Comparison of ENCODE assay signal across 15 cellular contexts in the genomic region with DNA sequence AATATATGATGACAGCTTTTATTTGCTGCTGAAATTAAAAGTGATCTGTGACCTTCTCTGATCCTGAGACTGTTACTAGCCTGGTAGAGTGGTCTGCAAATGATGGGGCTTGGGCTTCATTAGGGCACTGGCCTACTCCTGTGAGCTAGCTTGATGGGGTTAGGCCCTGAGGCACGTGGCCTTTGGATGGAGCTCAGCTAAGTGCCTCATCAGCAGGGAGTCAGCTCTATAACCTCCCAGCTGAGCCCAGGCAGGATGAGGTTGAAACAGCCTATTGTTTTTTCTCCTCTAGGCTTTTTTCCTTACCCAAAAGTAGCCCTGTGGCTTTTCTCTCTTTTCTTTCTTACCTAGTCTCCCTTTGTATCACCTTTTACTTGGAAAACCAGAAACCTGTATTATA.
A peak's percentile ranks its signal among the peaks of the same experiment; 100 is the strongest.
DNase-seq lines count a peak whose midpoint lies in the region; ATAC-seq and TF ChIP-seq lines count a peak whose summit lies in the region.
"Had no signal": no experiment of that assay in that cellular context is flagged by ENCODE, and none has a peak within 500 bp of the region (broad histone marks: within the 10 kb centered on the region; RNA-seq: fewer than 3 reads in every experiment).

No MANE protein-coding gene starts in this region.

- H2BK120ac ChIP-seq in mesendoderm (ENCODE audit: low read depth, low read length) = no peak overlapping the region

- H3K27ac ChIP-seq in mesendoderm (ENCODE audit: low read depth, low read length) (no peak overlapping the region), tibial nerve (no peak overlapping the region)

- H3K4me3 Mint-ChIP-seq in WTC11 = no peak overlapping the region
- no peak overlapping the region for H3K4me3 Mint-ChIP-seq in activated naive CD4-positive, alpha-beta T cell treated with anti-CD3 and anti-CD28 coated beads for 36 hours
- H3K4me3 Mint-ChIP-seq: B cell; CD14-positive monocyte; CD8-positive, alpha-beta memory T cell; HFFc6 had no signal

- H3K4me3 ChIP-seq in mesendoderm (ENCODE audit: low read length) = no peak overlapping the region
- H3K4me3 ChIP-seq in tibial nerve = no peak overlapping the region

- H3K36me3 Mint-ChIP-seq in WTC11 = no peaks in the 10 kb centered on the region
- no peaks in the 10 kb centered on the region for H3K36me3 Mint-ChIP-seq in activated naive CD4-positive, alpha-beta T cell treated with anti-CD3 and anti-CD28 coated beads for 36 hours (ENCODE audit: low read depth)
- H3K36me3 Mint-ChIP-seq: CD14-positive monocyte; CD8-positive, alpha-beta memory T cell had no signal

- POLR2A ChIA-PET in WTC11 (lab: Charles Lee) = no interaction called here

- H3K36me3 ChIP-seq in mesendoderm (ENCODE audit: control insufficient read depth, insufficient read depth, low read length) (no peaks in the 10 kb centered on the region), tibial nerve (no peaks in the 10 kb centered on the region)

- H2BK5ac ChIP-seq in mesendoderm (ENCODE audit: low read length) = no peak overlapping the region

- no peak overlapping the region for H3K27ac Mint-ChIP-seq in WTC11
- H3K27ac Mint-ChIP-seq in activated naive CD4-positive, alpha-beta T cell treated with anti-CD3 and anti-CD28 coated beads for 36 hours = no peak overlapping the region
- H3K27ac Mint-ChIP-seq: B cell; CD14-positive monocyte; CD8-positive, alpha-beta memory T cell; HFFc6 had no signal

- H3K23ac ChIP-seq in mesendoderm (ENCODE audit: low read length) = no peak overlapping the region

- H3K9me3 ChIP-seq in tibial nerve = no peaks in the 10 kb centered on the region
- H3K9me3 ChIP-seq: Caco-2 had no signal

- H3K27me3 ChIP-seq in mesendoderm (ENCODE audit: insufficient read depth, low read length, poor library complexity) = no peaks in the 10 kb centered on the region
- H3K27me3 ChIP-seq in tibial nerve = no peaks in the 10 kb centered on the region

- H3K27me3 Mint-ChIP-seq in WTC11 (ENCODE audit: low read depth) = no peaks in the 10 kb centered on the region
- no peaks in the 10 kb centered on the region for H3K27me3 Mint-ChIP-seq in activated naive CD4-positive, alpha-beta T cell treated with anti-CD3 and anti-CD28 coated beads for 36 hours (ENCODE audit: low read depth)
- H3K27me3 Mint-ChIP-seq: B cell had no signal

- no peak overlapping the region for H3K4ac ChIP-seq in mesendoderm (ENCODE audit: low read depth, low read length)

- TF ChIP-seq POLR2A in tibial nerve (IDR thresholded peaks at IDR 0.05) = no peak

- H3K4me1 Mint-ChIP-seq in WTC11 = peaks cover 15% of the 10 kb centered on the region
- H3K4me1 Mint-ChIP-seq in activated naive CD4-positive, alpha-beta T cell treated with anti-CD3 and anti-CD28 coated beads for 36 hours (ENCODE audit: low read depth) = no peaks in the 10 kb centered on the region
- H3K4me1 Mint-ChIP-seq: CD8-positive, alpha-beta memory T cell had no signal

- no peak overlapping the region for H4K8ac ChIP-seq in mesendoderm (ENCODE audit: low read depth, low read length)

- H3K9ac ChIP-seq in mesendoderm (ENCODE audit: low read length) = no peak overlapping the region

- H2AK5ac ChIP-seq in mesendoderm (ENCODE audit: low read length) = no peak overlapping the region

- no peak overlapping the region for H3K4me2 ChIP-seq in mesendoderm (ENCODE audit: low read length)

- no peaks in the 10 kb centered on the region for H3K9me3 Mint-ChIP-seq in WTC11
- H3K9me3 Mint-ChIP-seq in activated naive CD4-positive, alpha-beta T cell treated with anti-CD3 and anti-CD28 coated beads for 36 hours = no peaks in the 10 kb centered on the region
- H3K9me3 Mint-ChIP-seq: CD14-positive monocyte; CD8-positive, alpha-beta memory T cell; HFFc6 had no signal

- CTCF ChIA-PET in WTC11 (lab: Charles Lee) = no interaction called here
- CTCF ChIA-PET in activated naive CD4-positive, alpha-beta T cell treated with anti-CD3 and anti-CD28 coated beads for 36 hours (lab: Charles Lee) = interaction anchor here (0.7 kb wide), 1 partner anchor 60 kb away, joined by 5 read pairs; no protein-coding TSS in a partner anchor

- TF ChIP-seq CTCF in WTC11 (IDR thresholded peaks at IDR 0.05) (no peak), tibial nerve (IDR thresholded peaks at IDR 0.05) (no peak)

- H3K79me2 ChIP-seq in mesendoderm (ENCODE audit: control insufficient read depth, insufficient read depth, low read length) = no peaks in the 10 kb centered on the region

- H3K56ac ChIP-seq in mesendoderm (ENCODE audit: low read length) = no peak overlapping the region

- no peak overlapping the region for H4K5ac ChIP-seq in mesendoderm (ENCODE audit: low read length)

- intact Hi-C loops in activated naive CD4-positive, alpha-beta T cell treated with anti-CD3 and anti-CD28 coated beads for 36 hours (cut with micrococcal nuclease) = no loop called here

- H3K79me1 ChIP-seq in mesendoderm (ENCODE audit: low read length) = no peaks in the 10 kb centered on the region

- no peak overlapping the region for H3K18ac ChIP-seq in mesendoderm (ENCODE audit: low read length)

- no peak overlapping the region for H2BK15ac ChIP-seq in mesendoderm (replicated peaks; ENCODE audit: low read depth)

- DNase-seq in ELF-1 (ENCODE audit: low read depth, low spot score) = peak; percentile 45
- peak; percentile 5 for DNase-seq in NCI-H69 (lab: John Stamatoyannopoulos, UW)
- no peak for DNase-seq in WTC11 (ENCODE audit: low spot score)
- DNase-seq in mesendoderm = peak; percentile 13
- DNase-seq in activated naive CD4-positive, alpha-beta T cell treated with anti-CD3 and anti-CD28 coated beads for 36 hours = no peak
- DNase-seq in tibial nerve (ENCODE audit: low spot score in 2 of 2) = no peak
- DNase-seq: Caco-2; CD8-positive, alpha-beta memory T cell; DND-41; HCEC 1CT; HFFc6 had no signal

- TF ChIP-seq EP300 in tibial nerve (IDR thresholded peaks at IDR 0.05) = no peak

- no peaks in the 10 kb centered on the region for H3K4me1 ChIP-seq in mesendoderm (ENCODE audit: control insufficient read depth, low read depth, low read length)
- H3K4me1 ChIP-seq in tibial nerve = no peaks in the 10 kb centered on the region
- H3K4me1 ChIP-seq: Caco-2 had no signal

- ATAC-seq in WTC11 (peak; percentile 55), GM21786 (IDR thresholded peaks at IDR 0.05; ENCODE audit: unreplicated experiment) (no peak), HG03108 (IDR thresholded peaks at IDR 0.05; ENCODE audit: unreplicated experiment) (no peak)

- WGBS in mesendoderm (ENCODE audit: extremely low coverage, insufficient coverage, low lambda C conversion rate) = no CpG with 5 or more reads among the region's 1 CpG
- 21 to 43% methylated on average over 1 of the region's 1 CpG for WGBS in tibial nerve, 2 donors

TF ChIP-seq in WTC11, 78 proteins besides CTCF, POLR2A, EP300 and RAD21 (continues in another document):
- TF ChIP-seq TP53 (CRISPR knock-in tag; IDR thresholded peaks at IDR 0.05) (no peak), MXD4 (CRISPR knock-in tag; IDR thresholded peaks at IDR 0.05; ENCODE audit: borderline replicate concordance) (no peak), GTF2I (CRISPR knock-in tag; conservative IDR thresholded peaks at IDR 0.05) (no peak), ZNF121 (CRISPR knock-in tag; IDR thresholded peaks at IDR 0.05) (no peak), CBFB (CRISPR knock-in tag; IDR thresholded peaks at IDR 0.05; ENCODE audit: low read depth) (no peak), MAX (CRISPR knock-in tag; IDR thresholded peaks at IDR 0.05) (no peak), NFYB (CRISPR knock-in tag; conservative IDR thresholded peaks at IDR 0.05; ENCODE audit: low read depth) (no peak), NR1H2 (CRISPR knock-in tag; IDR thresholded peaks at IDR 0.05) (no peak), MYBL2 (CRISPR knock-in tag; IDR thresholded peaks at IDR 0.05) (no peak), NR3C1 (CRISPR knock-in tag; conservative IDR thresholded peaks at IDR 0.05; ENCODE audit: low read depth) (no peak), ZSCAN18 (CRISPR knock-in tag; IDR thresholded peaks at IDR 0.05) (no peak), ZNF671 (CRISPR knock-in tag; IDR thresholded peaks at IDR 0.05) (no peak)
- TF ChIP-seq, protein P1, sequence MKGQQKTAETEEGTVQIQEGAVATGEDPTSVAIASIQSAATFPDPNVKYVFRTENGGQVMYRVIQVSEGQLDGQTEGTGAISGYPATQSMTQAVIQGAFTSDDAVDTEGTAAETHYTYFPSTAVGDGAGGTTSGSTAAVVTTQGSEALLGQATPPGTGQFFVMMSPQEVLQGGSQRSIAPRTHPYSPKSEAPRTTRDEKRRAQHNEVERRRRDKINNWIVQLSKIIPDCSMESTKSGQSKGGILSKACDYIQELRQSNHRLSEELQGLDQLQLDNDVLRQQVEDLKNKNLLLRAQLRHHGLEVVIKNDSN (CRISPR knock-in tag; IDR thresholded peaks at IDR 0.05) = no peak
- TF ChIP-seq, protein P2, sequence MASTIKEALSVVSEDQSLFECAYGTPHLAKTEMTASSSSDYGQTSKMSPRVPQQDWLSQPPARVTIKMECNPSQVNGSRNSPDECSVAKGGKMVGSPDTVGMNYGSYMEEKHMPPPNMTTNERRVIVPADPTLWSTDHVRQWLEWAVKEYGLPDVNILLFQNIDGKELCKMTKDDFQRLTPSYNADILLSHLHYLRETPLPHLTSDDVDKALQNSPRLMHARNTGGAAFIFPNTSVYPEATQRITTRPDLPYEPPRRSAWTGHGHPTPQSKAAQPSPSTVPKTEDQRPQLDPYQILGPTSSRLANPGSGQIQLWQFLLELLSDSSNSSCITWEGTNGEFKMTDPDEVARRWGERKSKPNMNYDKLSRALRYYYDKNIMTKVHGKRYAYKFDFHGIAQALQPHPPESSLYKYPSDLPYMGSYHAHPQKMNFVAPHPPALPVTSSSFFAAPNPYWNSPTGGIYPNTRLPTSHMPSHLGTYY (CRISPR knock-in tag; IDR thresholded peaks at IDR 0.05) = no peak

Comparison
In these comparisons a context has a peak if more than half of its experiments do, and no peak if none do; other contexts are left out.
1. DNase-seq: peak in ELF-1 (single experiment), NCI-H69 (single experiment) and mesendoderm (single experiment); none in WTC11 (single experiment), activated naive CD4-positive, alpha-beta T cell treated with anti-CD3 and anti-CD28 coated beads for 36 hours (single experiment) and tibial nerve (0 of 2).